ENCODE assay signal across 8 cellular contexts in genomic region chr2:70069049-70069448, GRCh38. TPM values are rescaled to one million over a fixed set of nuclear protein-coding genes. Genes with fewer than 3 reads are reported as not detected.
DNase-seq lines count a peak whose midpoint lies in the region; ATAC-seq and TF ChIP-seq lines count a peak whose summit lies in the region.

No MANE protein-coding gene starts in this region.

- H3K4me3 ChIP-seq in suprapubic skin = no peak overlapping the region

- H3K27ac ChIP-seq in suprapubic skin = peak overlapping the region; percentile 7

- TF ChIP-seq EP300 in suprapubic skin (IDR thresholded peaks at IDR 0.05) = no peak

- H3K36me3 Mint-ChIP-seq in IgD-negative memory B cell (peaks cover 16% of the 10 kb centered on the region), memory B cell (peaks cover 28% of the 10 kb centered on the region)

- no peaks in the 10 kb centered on the region for H3K27me3 ChIP-seq in suprapubic skin

- TF ChIP-seq POLR2A in suprapubic skin (IDR thresholded peaks at IDR 0.05) = no peak

- ATAC-seq in memory B cell (ENCODE audit: low read depth) = peak; percentile 79

- peaks cover 40% of the 10 kb centered on the region for H3K36me3 ChIP-seq in suprapubic skin

- no peaks in the 10 kb centered on the region for H3K9me3 ChIP-seq in suprapubic skin

- H3K4me3 Mint-ChIP-seq in IgD-negative memory B cell = peak overlapping the region in 3 of 4 donors; percentile 36 to 78 (median 70)
- peak overlapping the region; percentile 60 for H3K4me3 Mint-ChIP-seq in memory B cell

- no peak for TF ChIP-seq CTCF in suprapubic skin (IDR thresholded peaks at IDR 0.05)

- peak; percentile 64 for DNase-seq in NK-92 treated with Interleukin-12 subunit alpha and Interleukin-12 subunit beta, amount 100 ng/mL, for 24 hours (lab: John Stamatoyannopoulos, UW)
- DNase-seq in NK-92 (lab: John Stamatoyannopoulos, UW; ENCODE audit: unreplicated experiment) (no peak), memory B cell (ENCODE audit: low spot score in 2 of 2) (peak; percentile 22 to 41), suprapubic skin (ENCODE audit: low spot score in 2 of 2) (no peak), SKM-1 (lab: John Stamatoyannopoulos, UW; ENCODE audit: unreplicated experiment) (no peak), NCI-H1417 treated with DMSO at 0.1 percent for 48 hours (lab: John Stamatoyannopoulos, UW) (no peak)
- peak; percentile 17 to 53 for DNase-seq in activated T-helper 1 cell treated with anti-CD3 and anti-CD28 coated beads, Interleukin-2, amount 50 U/mL, for 16 hours (ENCODE audit: low read depth in 1 of 2, low spot score in 1 of 2)

- 75% methylated on average over 3 of the region's 3 CpGs for WGBS in suprapubic skin

- H3K4me1 ChIP-seq in suprapubic skin = peaks cover 23% of the 10 kb centered on the region

- H3K4me1 Mint-ChIP-seq in IgD-negative memory B cell (peaks cover 26 to 29% (median 28%) of the 10 kb centered on the region in 3 donors), memory B cell (peaks cover 22% of the 10 kb centered on the region)

- H3K27ac Mint-ChIP-seq in IgD-negative memory B cell = peak overlapping the region; percentile 85 to 99 (median 90)
- peak overlapping the region; percentile 99 for H3K27ac Mint-ChIP-seq in memory B cell

- H3K9me3 Mint-ChIP-seq in IgD-negative memory B cell = no peaks in the 10 kb centered on the region
- H3K9me3 Mint-ChIP-seq in memory B cell = no peaks in the 10 kb centered on the region

- H3K27me3 Mint-ChIP-seq in IgD-negative memory B cell = no peaks in the 10 kb centered on the region
- H3K27me3 Mint-ChIP-seq in memory B cell = no peaks in the 10 kb centered on the region

RNA-seq across cellular contexts. Expression of gene PCBP1, which starts 18.2 kb away (rescaled TPM):
- 123 TPM for polyA plus RNA-seq in IgD-negative memory B cell
- total RNA-seq in suprapubic skin = 100 to 1,000 TPM; 189 to 236 (median 222) TPM

Comparison
In these comparisons a context has a peak if more than half of its experiments do, and no peak if none do; other contexts are left out.
1. DNase-seq: peak in NK-92 treated with Interleukin-12 subunit alpha and Interleukin-12 subunit beta, amount 100 ng/mL, for 24 hours (single experiment), activated T-helper 1 cell treated with anti-CD3 and anti-CD28 coated beads, Interleukin-2, amount 50 U/mL, for 16 hours (2 of 2) and memory B cell (2 of 2); none in NK-92 (single experiment), suprapubic skin (0 of 2), SKM-1 (single experiment) and NCI-H1417 treated with DMSO at 0.1 percent for 48 hours (single experiment).